17 cellular contexts compared by ENCODE assay signal in the genomic region with DNA sequence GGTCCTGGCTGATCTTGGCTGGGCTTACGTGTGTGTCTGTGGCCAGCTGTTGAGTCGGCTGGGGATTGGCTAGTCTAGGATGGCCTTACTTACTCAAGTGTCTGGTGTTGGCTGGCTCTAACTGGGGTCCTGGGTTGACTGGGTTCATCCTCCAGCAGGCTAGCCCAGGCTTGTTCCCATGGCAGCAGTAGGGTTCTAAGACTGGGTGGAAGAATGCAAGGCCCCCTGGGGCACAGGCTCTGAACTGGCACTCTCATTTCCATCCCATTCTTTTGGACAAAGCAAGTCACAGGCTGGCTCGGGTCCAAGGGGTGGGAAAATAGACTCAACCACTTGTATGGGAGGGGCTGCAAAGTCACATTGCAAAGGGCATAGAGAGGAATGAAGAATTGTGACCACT. TPM values are rescaled to one million over a fixed set of nuclear protein-coding genes. Genes with fewer than 3 reads are reported as not detected.
DNase-seq lines count a peak whose midpoint lies in the region; ATAC-seq and TF ChIP-seq lines count a peak whose summit lies in the region.
"Had no signal": no experiment of that assay in that cellular context is flagged by ENCODE, and none has a peak within 500 bp of the region (broad histone marks: within the 10 kb centered on the region; RNA-seq: fewer than 3 reads in every experiment).

No MANE protein-coding gene starts in this region.

- H3K27ac Mint-ChIP-seq in H9 = peak overlapping the region in 1 of 3 experiments; percentile 57; a peak in 1 of 7 replicates
- H3K27ac Mint-ChIP-seq in neural progenitor cell = peak overlapping the region; percentile 95

- no peak for TF ChIP-seq CTCF in H9 (conservative IDR thresholded peaks at IDR 0.05)
- TF ChIP-seq CTCF in neural progenitor cell (IDR thresholded peaks at IDR 0.05) = no peak

- H3K27me3 ChIP-seq in H9 (ENCODE audit: insufficient read depth, low read length) = no peaks in the 10 kb centered on the region
- no peaks in the 10 kb centered on the region for H3K27me3 ChIP-seq in NT2/D1 (ENCODE audit: insufficient read depth, insufficient read length)
- no peaks in the 10 kb centered on the region for H3K27me3 ChIP-seq in neural progenitor cell

- H3K4me2 ChIP-seq in H9 (ENCODE audit: insufficient read depth, insufficient read length, low read length) (no peak overlapping the region), neural progenitor cell (peak overlapping the region; percentile 15)
- H3K4me2 ChIP-seq: A549 had no signal

- no peak overlapping the region for H3T11ph ChIP-seq in H9 (ENCODE audit: low read length)

- no peak overlapping the region for H3K4me3 Mint-ChIP-seq in H9
- no peak overlapping the region for H3K4me3 Mint-ChIP-seq in neural progenitor cell

- no peak overlapping the region for H2BK5ac ChIP-seq in H9 (ENCODE audit: insufficient read length, low read length)

- no peak overlapping the region for H4K5ac ChIP-seq in H9 (ENCODE audit: insufficient read length, low read depth, low read length)

- H4K8ac ChIP-seq in H9 (replicated peaks; ENCODE audit: insufficient read length, low read depth, low read length) = no peak overlapping the region

- no peak overlapping the region for H2BK12ac ChIP-seq in H9 (ENCODE audit: insufficient read length, low read depth, low read length)

- DNase-seq in NCI-H345 (lab: John Stamatoyannopoulos, UW) (peak; percentile 6), NCI-H345 treated with DMSO at 0.1 percent for 48 hours (lab: John Stamatoyannopoulos, UW; ENCODE audit: unreplicated experiment) (no peak), H9 (no peak), NT2/D1 (ENCODE audit: low read depth, low spot score) (peak; percentile 62), neural progenitor cell (ENCODE audit: low spot score) (peak; percentile 45), globus pallidus (ENCODE audit: low spot score) (no peak)
- DNase-seq: C1 segment of cervical spinal cord, DMS153, NCI-H187, NCI-H524 treated with DMSO at 0.1 percent for 48 hours, RPMI8226, T-helper 2 cell had no signal

- no peaks in the 10 kb centered on the region for H3K79me1 ChIP-seq in H9 (ENCODE audit: insufficient read depth, low read depth, low read length, poor library complexity, severe bottlenecking)

- H3K14ac ChIP-seq in H9 (ENCODE audit: insufficient read depth, low read length) = 0 out of 2 replicates have a peak overlapping the region, but pooled peaks have one; percentile 29

- no peak overlapping the region for H2BK20ac ChIP-seq in H9 (ENCODE audit: low read depth, low read length, poor library complexity, severe bottlenecking)

- no peak overlapping the region for H3K23ac ChIP-seq in H9 (ENCODE audit: insufficient read length, low read depth, low read length)

- peak overlapping the region; percentile 46 for H3K18ac ChIP-seq in H9 (ENCODE audit: insufficient read length, low read depth, low read length)

- no peak for ATAC-seq in GM21526 (IDR thresholded peaks at IDR 0.05; ENCODE audit: low FRiP score, unreplicated experiment)
- ATAC-seq: A549, K562 had no signal

- no peak overlapping the region for H4K91ac ChIP-seq in H9 (ENCODE audit: insufficient read length, low read depth, low read length)

- H3K36me3 ChIP-seq in NT2/D1 (ENCODE audit: insufficient read depth, insufficient read length, low read length) = no peaks in the 10 kb centered on the region
- H3K36me3 ChIP-seq in neural progenitor cell = no peaks in the 10 kb centered on the region
- H3K36me3 ChIP-seq: HAP-1 had no signal

- H3F3A ChIP-seq in neural progenitor cell (ENCODE audit: low read depth) = peaks cover 6% of the 10 kb centered on the region

- H3K79me2 ChIP-seq in H9 (ENCODE audit: insufficient read depth, low read length) = no peaks in the 10 kb centered on the region
- no peaks in the 10 kb centered on the region for H3K79me2 ChIP-seq in neural progenitor cell (ENCODE audit: low read depth)

- H3K4me3 ChIP-seq in NT2/D1 (ENCODE audit: insufficient read length, low read depth) = no peak overlapping the region
- H3K4me3 ChIP-seq in neural progenitor cell = no peak overlapping the region
- H3K4me3 ChIP-seq: A549, HAP-1, K562 had no signal

- no peak overlapping the region for H3K27ac ChIP-seq in H9 (ENCODE audit: insufficient read length, low read depth, low read length)
- H3K27ac ChIP-seq in neural progenitor cell = no peak overlapping the region
- H3K27ac ChIP-seq: A549, HL-60 had no signal

- H3K56ac ChIP-seq in H9 (ENCODE audit: insufficient read length, low read depth, low read length) = no peak overlapping the region

- H3K36me3 Mint-ChIP-seq in H9 (ENCODE audit: insufficient read depth in 1 of 3, low read depth in 3 of 3) = peaks cover 0 to 2% (median 0%) of the 10 kb centered on the region in 3 experiments; a peak in 2 of 7 replicates
- no peaks in the 10 kb centered on the region for H3K36me3 Mint-ChIP-seq in neural progenitor cell

- H3K9me3 Mint-ChIP-seq in H9 (peaks cover 2 to 3% of the 10 kb centered on the region in 2 experiments; a peak in 3 of 5 replicates), neural progenitor cell (peaks cover 10% of the 10 kb centered on the region)

- H3K4me1 Mint-ChIP-seq in H9 (peaks cover 30 to 35% of the 10 kb centered on the region in 2 experiments), neural progenitor cell (peaks cover 47% of the 10 kb centered on the region)

- no peaks in the 10 kb centered on the region for H3K4me1 ChIP-seq in H9 (ENCODE audit: insufficient read depth, low read length)
- H3K4me1 ChIP-seq in NT2/D1 (ENCODE audit: insufficient read depth, insufficient read length) = peaks cover 17% of the 10 kb centered on the region
- H3K4me1 ChIP-seq in neural progenitor cell = peaks cover 12% of the 10 kb centered on the region
- H3K4me1 ChIP-seq: A549, HAP-1 had no signal

- H2BK120ac ChIP-seq in H9 (ENCODE audit: low read depth, low read length, poor library complexity, severe bottlenecking) = no peak overlapping the region

- H2AK5ac ChIP-seq in H9 (ENCODE audit: insufficient read length, low read length) = no peak overlapping the region

- H2BK15ac ChIP-seq in H9 (ENCODE audit: low read depth, low read length) = no peak overlapping the region

- no peaks in the 10 kb centered on the region for H3K9me3 ChIP-seq in H9 (ENCODE audit: control insufficient read depth, low read depth, low read length)
- peaks cover 5% of the 10 kb centered on the region; the same call in 1 of the 2 replicates for H3K9me3 ChIP-seq in NT2/D1 (ENCODE audit: insufficient read depth, low read length)
- no peaks in the 10 kb centered on the region for H3K9me3 ChIP-seq in neural progenitor cell (ENCODE audit: low read depth)
- H3K9me3 ChIP-seq: A549, HAP-1 had no signal

- H3K9ac ChIP-seq in H9 (ENCODE audit: extremely low read depth, insufficient read length, low read length) (no peak overlapping the region), NT2/D1 (ENCODE audit: insufficient read length, low read depth) (no peak overlapping the region), neural progenitor cell (no peak overlapping the region)

- H2AFZ ChIP-seq in H9 (ENCODE audit: low read length) (no peak overlapping the region), neural progenitor cell (replicated peaks) (no peak overlapping the region)

- WGBS in H9 (ENCODE audit: extremely low coverage, insufficient read length, low lambda C conversion rate) = no CpG with 5 or more reads among the region's 3 CpGs

- H3K23me2 ChIP-seq in H9 (ENCODE audit: insufficient read length, low read depth, low read length, poor library complexity, severe bottlenecking) = no peaks in the 10 kb centered on the region

- H4K20me1 ChIP-seq in H9 (ENCODE audit: control insufficient read depth, insufficient read depth, insufficient read length) (no peaks in the 10 kb centered on the region), neural progenitor cell (ENCODE audit: low read depth) (no peaks in the 10 kb centered on the region)

- no peak overlapping the region for H3K4ac ChIP-seq in H9 (ENCODE audit: low read depth, low read length)

- H3K27me3 Mint-ChIP-seq in H9 (ENCODE audit: low read depth) = peaks cover 5% of the 10 kb centered on the region
- peaks cover 11% of the 10 kb centered on the region for H3K27me3 Mint-ChIP-seq in neural progenitor cell (ENCODE audit: insufficient read depth, low read depth)

RNA-seq across cellular contexts. Expression of a gene that starts 7.9 kb away (rescaled TPM):
- total RNA-seq in H9 (2021) (1.8 and 2.5 TPM in 2 replicates), neural progenitor cell (ENCODE audit: low replicate concordance) (0.37 and 0.77 TPM in 2 replicates)

Comparison
In these comparisons a context has a peak if more than half of its experiments do, and no peak if none do; other contexts are left out.
1. DNase-seq: peak in NCI-H345 (single experiment), NT2/D1 (single experiment) and neural progenitor cell (single experiment); none in NCI-H345 treated with DMSO at 0.1 percent for 48 hours (single experiment), H9 (single experiment) and globus pallidus (single experiment).